2 cellular contexts compared by ENCODE assay signal in the genomic region with DNA sequence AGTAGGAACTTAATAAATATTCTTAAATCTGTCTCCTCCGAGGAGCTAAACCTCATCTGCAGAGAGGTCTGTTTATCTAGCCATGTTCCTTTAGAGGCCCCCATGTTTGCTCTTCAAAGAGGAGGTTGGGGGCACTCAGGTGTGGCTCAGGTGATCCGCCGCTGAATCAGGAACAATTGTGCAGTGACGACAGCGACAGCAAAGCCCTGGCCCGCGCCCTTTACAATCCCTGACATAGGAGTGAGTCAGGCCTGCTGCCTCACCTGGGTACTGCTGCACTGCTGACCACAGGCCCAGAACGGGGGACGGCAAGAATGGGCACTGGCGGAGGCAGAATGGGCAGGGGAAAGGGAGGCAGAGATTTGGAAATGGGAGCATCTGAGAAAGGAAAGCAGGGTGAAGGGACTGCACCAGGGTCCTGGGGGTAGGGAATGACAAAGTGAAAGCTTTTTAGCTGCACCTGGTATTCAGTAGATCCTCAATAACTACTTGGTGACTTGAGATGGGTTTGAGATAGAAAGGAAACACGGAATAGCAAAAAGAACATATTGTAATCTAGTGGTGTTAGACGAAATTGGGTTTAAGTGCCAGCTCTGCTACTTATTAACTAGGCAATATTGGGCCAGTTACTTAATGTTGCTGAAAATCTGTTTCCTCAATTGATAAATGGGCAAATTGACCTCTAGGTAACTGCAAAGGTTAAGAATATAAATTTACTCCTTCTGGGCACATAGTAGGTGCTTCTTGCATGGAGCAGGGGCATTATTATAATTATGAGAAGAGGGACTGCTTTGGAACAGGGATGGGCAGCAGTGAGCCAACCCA.
TF ChIP-seq lines count a peak whose summit lies in the region.

No MANE protein-coding gene starts in this region.

TF ChIP-seq in K562, 482 proteins besides CTCF, POLR2A, EP300 and RAD21:
- no peak for TF ChIP-seq TAF9B (IDR thresholded peaks at IDR 0.05; ENCODE audit: partially characterized antibody)
- TF ChIP-seq MEIS2 (IDR thresholded peaks at IDR 0.05; ENCODE audit: partially characterized antibody) = no peak
- 0 out of 4 replicates have a peak, but pooled peaks of 1 of the 2 experiments have one; percentile 21 for TF ChIP-seq TEAD1 (CRISPR knock-in tag; IDR thresholded peaks at IDR 0.05)
- peak; percentile 84; the same call in 1 of the 2 replicates for TF ChIP-seq ZKSCAN1 (IDR thresholded peaks at IDR 0.05; ENCODE audit: low read depth, low read length)

TF ChIP-seq in liver, 16 proteins besides CTCF, POLR2A, EP300 and RAD21:
- TF ChIP-seq HNF4A (conservative IDR thresholded peaks at IDR 0.05) = no peak
- peak; percentile 68 for TF ChIP-seq SP1 (IDR thresholded peaks at IDR 0.05)
- no peak for TF ChIP-seq YY1 (IDR thresholded peaks at IDR 0.05)
- TF ChIP-seq, protein P1, sequence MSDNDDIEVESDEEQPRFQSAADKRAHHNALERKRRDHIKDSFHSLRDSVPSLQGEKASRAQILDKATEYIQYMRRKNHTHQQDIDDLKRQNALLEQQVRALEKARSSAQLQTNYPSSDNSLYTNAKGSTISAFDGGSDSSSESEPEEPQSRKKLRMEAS (IDR thresholded peaks at IDR 0.05) = no peak
- no peak for TF ChIP-seq GABPA (IDR thresholded peaks at IDR 0.05 in 1 of 2, conservative IDR thresholded peaks at IDR 0.05 in 1 of 2)
- peak; percentile 40 to 58 for TF ChIP-seq RXRA (IDR thresholded peaks at IDR 0.05)
- no peak for TF ChIP-seq EGR1 (IDR thresholded peaks at IDR 0.05; ENCODE audit: low read depth in 2 of 2)
- no peak for TF ChIP-seq FOXA1 (IDR thresholded peaks at IDR 0.05)
- TF ChIP-seq HNF4G (IDR thresholded peaks at IDR 0.05) = no peak
- TF ChIP-seq TAF1 (conservative IDR thresholded peaks at IDR 0.05) = no peak
- TF ChIP-seq, protein P2, sequence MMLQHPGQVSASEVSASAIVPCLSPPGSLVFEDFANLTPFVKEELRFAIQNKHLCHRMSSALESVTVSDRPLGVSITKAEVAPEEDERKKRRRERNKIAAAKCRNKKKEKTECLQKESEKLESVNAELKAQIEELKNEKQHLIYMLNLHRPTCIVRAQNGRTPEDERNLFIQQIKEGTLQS (IDR thresholded peaks at IDR 0.05) = no peak
- TF ChIP-seq FOXA2 (IDR thresholded peaks at IDR 0.05) = no peak
- TF ChIP-seq JUND (IDR thresholded peaks at IDR 0.05) = no peak
- TF ChIP-seq NR2F2 (IDR thresholded peaks at IDR 0.05) = no peak
- TF ChIP-seq, protein P3, sequence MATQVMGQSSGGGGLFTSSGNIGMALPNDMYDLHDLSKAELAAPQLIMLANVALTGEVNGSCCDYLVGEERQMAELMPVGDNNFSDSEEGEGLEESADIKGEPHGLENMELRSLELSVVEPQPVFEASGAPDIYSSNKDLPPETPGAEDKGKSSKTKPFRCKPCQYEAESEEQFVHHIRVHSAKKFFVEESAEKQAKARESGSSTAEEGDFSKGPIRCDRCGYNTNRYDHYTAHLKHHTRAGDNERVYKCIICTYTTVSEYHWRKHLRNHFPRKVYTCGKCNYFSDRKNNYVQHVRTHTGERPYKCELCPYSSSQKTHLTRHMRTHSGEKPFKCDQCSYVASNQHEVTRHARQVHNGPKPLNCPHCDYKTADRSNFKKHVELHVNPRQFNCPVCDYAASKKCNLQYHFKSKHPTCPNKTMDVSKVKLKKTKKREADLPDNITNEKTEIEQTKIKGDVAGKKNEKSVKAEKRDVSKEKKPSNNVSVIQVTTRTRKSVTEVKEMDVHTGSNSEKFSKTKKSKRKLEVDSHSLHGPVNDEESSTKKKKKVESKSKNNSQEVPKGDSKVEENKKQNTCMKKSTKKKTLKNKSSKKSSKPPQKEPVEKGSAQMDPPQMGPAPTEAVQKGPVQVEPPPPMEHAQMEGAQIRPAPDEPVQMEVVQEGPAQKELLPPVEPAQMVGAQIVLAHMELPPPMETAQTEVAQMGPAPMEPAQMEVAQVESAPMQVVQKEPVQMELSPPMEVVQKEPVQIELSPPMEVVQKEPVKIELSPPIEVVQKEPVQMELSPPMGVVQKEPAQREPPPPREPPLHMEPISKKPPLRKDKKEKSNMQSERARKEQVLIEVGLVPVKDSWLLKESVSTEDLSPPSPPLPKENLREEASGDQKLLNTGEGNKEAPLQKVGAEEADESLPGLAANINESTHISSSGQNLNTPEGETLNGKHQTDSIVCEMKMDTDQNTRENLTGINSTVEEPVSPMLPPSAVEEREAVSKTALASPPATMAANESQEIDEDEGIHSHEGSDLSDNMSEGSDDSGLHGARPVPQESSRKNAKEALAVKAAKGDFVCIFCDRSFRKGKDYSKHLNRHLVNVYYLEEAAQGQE (IDR thresholded peaks at IDR 0.05) = no peak
